ENCODE assay signal across 33 cellular contexts in genomic region chr11:61268588-61269250, GRCh38. TPM values are rescaled to one million over a fixed set of nuclear protein-coding genes. Genes with fewer than 3 reads are reported as not detected.
"Had no signal": no experiment of that assay in that cellular context is flagged by ENCODE, and none has a peak within 500 bp of the region (broad histone marks: within the 10 kb centered on the region; RNA-seq: fewer than 3 reads in every experiment).

No MANE protein-coding gene starts in this region.

- H3K27ac Mint-ChIP-seq: natural killer cell treated with Interleukin-12 subunit alpha and Interleukin-12 subunit beta and Interleukin-15 and Interleukin-18, amount 100 ng/mL, for 72 hours; nephron progenitor cell; progenitor cell of endocrine pancreas; stimulated activated memory B cell treated with anti-CD40 and anti-IgM and Interleukin-4, amounts not matched to agents 10 μg/mL and 1 μg/mL and 100 μg/mL, for 72 hours; stimulated activated naive CD8-positive, alpha-beta T cell treated with anti-CD3 and anti-CD28 coated beads, Interleukin-15, amount 100 ng/mL, for 72 hours; type B pancreatic cell had no signal

- H2AFZ ChIP-seq: parathyroid adenoma had no signal

- DNase-seq: naive thymus-derived CD8-positive, alpha-beta T cell; nephron progenitor cell; occipital lobe; ovary; psoas muscle; right cardiac atrium; spleen; stimulated activated CD4-positive, alpha-beta T cell treated with anti-CD3 and anti-CD28 coated beads, Interleukin-12 subunit alpha, Interleukin-12 subunit beta, amount 100 ng/mL, for 4 hours; stimulated activated CD4-positive, alpha-beta T cell treated with anti-CD3 and anti-CD28 coated beads, Interleukin-1b, Interleukin-23, amount 100 ng/mL, for 48 hours; stimulated activated CD4-positive, alpha-beta T cell treated with anti-CD3 and anti-CD28 coated beads, Interleukin-4, amount 100 ng/mL, for 1 hour; stimulated activated CD4-positive, alpha-beta T cell treated with anti-CD3 and anti-CD28 coated beads, Interleukin-4, amount 100 ng/mL, for 4 hours; stimulated activated CD8-positive, alpha-beta memory T cell treated with anti-CD3 and anti-CD28 coated beads, Interleukin-4, amount 100 ng/mL, for 48 hours; stimulated activated naive CD4-positive, alpha-beta T cell; stimulated activated naive CD8-positive, alpha-beta T cell treated with anti-CD3 and anti-CD28 coated beads, Interleukin-15, amount 100 ng/mL, for 72 hours; stimulated activated naive CD8-positive, alpha-beta T cell treated with anti-CD3 and anti-CD28 coated beads, Interleukin-15, Interleukin-2, amounts not matched to agents 100 U/mL and 50 U/mL, for 24 hours; substantia nigra; testis; tibial artery; transverse colon; upper lobe of right lung; uterus had no signal

- H3K36me3 ChIP-seq: ovary, spleen, suprapubic skin, tibial artery, transverse colon, upper lobe of right lung, uterus had no signal

- H3K4me2 ChIP-seq: smooth muscle cell had no signal

- H3K4me1 Mint-ChIP-seq: naive thymus-derived CD8-positive, alpha-beta T cell; nephron progenitor cell; neural crest cell; stimulated activated memory B cell treated with anti-CD40 and anti-IgM and Interleukin-4, amounts not matched to agents 10 μg/mL and 1 μg/mL and 100 μg/mL, for 72 hours; stimulated activated naive CD8-positive, alpha-beta T cell treated with anti-CD3 and anti-CD28 coated beads, Interleukin-15, amount 100 ng/mL, for 72 hours had no signal

- ATAC-seq: naive thymus-derived CD8-positive, alpha-beta T cell; psoas muscle; right cardiac atrium; sciatic nerve; stimulated activated memory B cell treated with anti-CD40 and anti-IgM and Interleukin-4, amounts not matched to agents 10 μg/mL and 1 μg/mL and 100 μg/mL, for 72 hours; stimulated activated naive CD8-positive, alpha-beta T cell treated with anti-CD3 and anti-CD28 coated beads, Interleukin-15, amount 100 ng/mL, for 72 hours; stimulated activated naive CD8-positive, alpha-beta T cell treated with anti-CD3 and anti-CD28 coated beads, Interleukin-15, Interleukin-2, amounts not matched to agents 100 U/mL and 50 U/mL, for 24 hours; upper lobe of right lung had no signal

- H3K9ac ChIP-seq: parathyroid adenoma had no signal

- H3K36me3 Mint-ChIP-seq: naive thymus-derived CD8-positive, alpha-beta T cell; natural killer cell treated with Interleukin-12 subunit alpha and Interleukin-12 subunit beta and Interleukin-15 and Interleukin-18, amount 100 ng/mL, for 72 hours; stimulated activated memory B cell treated with anti-CD40 and anti-IgM and Interleukin-4, amounts not matched to agents 10 μg/mL and 1 μg/mL and 100 μg/mL, for 72 hours; type B pancreatic cell had no signal

- H3K4me1 ChIP-seq: parathyroid adenoma, psoas muscle, spleen, testis, tibial artery, transverse colon, upper lobe of right lung, uterus had no signal

- H3K9me3 Mint-ChIP-seq: naive thymus-derived CD8-positive, alpha-beta T cell; natural killer cell treated with Interleukin-12 subunit alpha and Interleukin-12 subunit beta and Interleukin-15 and Interleukin-18, amount 100 ng/mL, for 72 hours; nephron progenitor cell; neural crest cell; stimulated activated memory B cell treated with anti-CD40 and anti-IgM and Interleukin-4, amounts not matched to agents 10 μg/mL and 1 μg/mL and 100 μg/mL, for 72 hours; stimulated activated naive CD8-positive, alpha-beta T cell treated with anti-CD3 and anti-CD28 coated beads, Interleukin-15, amount 100 ng/mL, for 72 hours; type B pancreatic cell had no signal

- H3K79me2 ChIP-seq: parathyroid adenoma had no signal

- H3K4me3 Mint-ChIP-seq: naive thymus-derived CD8-positive, alpha-beta T cell; natural killer cell treated with Interleukin-12 subunit alpha and Interleukin-12 subunit beta and Interleukin-15 and Interleukin-18, amount 100 ng/mL, for 72 hours; nephron progenitor cell; neural crest cell; stimulated activated memory B cell treated with anti-CD40 and anti-IgM and Interleukin-4, amounts not matched to agents 10 μg/mL and 1 μg/mL and 100 μg/mL, for 72 hours; stimulated activated naive CD8-positive, alpha-beta T cell treated with anti-CD3 and anti-CD28 coated beads, Interleukin-15, amount 100 ng/mL, for 72 hours; type B pancreatic cell had no signal

- H3K27ac ChIP-seq: ovary, parathyroid adenoma, psoas muscle, spleen, suprapubic skin, testis, tibial artery, transverse colon, upper lobe of right lung, uterus had no signal

- H3K9me3 ChIP-seq: ovary, psoas muscle, spleen, suprapubic skin, testis, tibial artery, transverse colon, upper lobe of right lung, uterus had no signal

- H3K4me3 ChIP-seq: ovary, psoas muscle, skin epidermis, smooth muscle cell, spleen, suprapubic skin, testis, tibial artery, transverse colon, upper lobe of right lung, uterus had no signal

- H3K27me3 ChIP-seq: ovary, spleen, suprapubic skin, testis, tibial artery, transverse colon, upper lobe of right lung, uterus had no signal

- H3K27me3 Mint-ChIP-seq: natural killer cell treated with Interleukin-12 subunit alpha and Interleukin-12 subunit beta and Interleukin-15 and Interleukin-18, amount 100 ng/mL, for 72 hours; progenitor cell of endocrine pancreas; stimulated activated memory B cell treated with anti-CD40 and anti-IgM and Interleukin-4, amounts not matched to agents 10 μg/mL and 1 μg/mL and 100 μg/mL, for 72 hours; stimulated activated naive CD8-positive, alpha-beta T cell treated with anti-CD3 and anti-CD28 coated beads, Interleukin-15, amount 100 ng/mL, for 72 hours; type B pancreatic cell had no signal

RNA-seq across cellular contexts. Expression of gene VWCE, which starts 26.4 kb away (rescaled TPM):
- polyA plus RNA-seq: naive thymus-derived CD8-positive, alpha-beta T cell had no signal

RNA-seq across cellular contexts. Expression of gene PGA5, which starts 27.7 kb away (rescaled TPM):
- total RNA-seq: naive thymus-derived CD8-positive, alpha-beta T cell; natural killer cell treated with Interleukin-12 subunit alpha and Interleukin-12 subunit beta and Interleukin-15 and Interleukin-18, amount 100 ng/mL, for 72 hours; neural crest cell; occipital lobe; osteoblast; renal cortical epithelial cell; sciatic nerve; smooth muscle cell; suprapubic skin; upper lobe of right lung; uterus had no signal
- polyA plus RNA-seq: naive thymus-derived CD8-positive, alpha-beta T cell had no signal

RNA-seq across cellular contexts. Expression of gene PGA4, which starts 46.6 kb away (rescaled TPM):
- total RNA-seq: naive thymus-derived CD8-positive, alpha-beta T cell; natural killer cell treated with Interleukin-12 subunit alpha and Interleukin-12 subunit beta and Interleukin-15 and Interleukin-18, amount 100 ng/mL, for 72 hours; neural crest cell; osteoblast; renal cortical epithelial cell; sciatic nerve; smooth muscle cell had no signal
- polyA plus RNA-seq: naive thymus-derived CD8-positive, alpha-beta T cell; smooth muscle cell had no signal
